Comparison of ENCODE assay signal across 21 cellular contexts in the genomic region with DNA sequence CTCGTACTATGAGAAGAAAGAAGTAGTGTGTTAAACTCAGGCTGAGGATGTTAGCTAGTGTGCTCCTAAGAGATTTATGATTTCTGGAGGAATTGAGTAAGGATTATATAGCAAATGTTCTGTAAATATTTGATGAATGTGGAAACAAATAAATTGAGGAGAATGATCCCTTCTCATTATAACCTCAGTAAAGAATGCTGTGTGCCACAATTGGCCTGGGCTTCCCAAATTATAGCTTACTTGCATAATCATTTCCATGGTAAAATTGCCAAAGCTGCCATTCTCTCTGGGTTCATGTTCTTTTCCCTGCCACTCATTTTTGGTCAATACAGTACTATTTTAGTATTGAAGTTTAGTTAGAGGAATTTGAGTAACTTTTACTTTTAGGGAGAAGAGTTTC.
"Had no signal": no experiment of that assay in that cellular context is flagged by ENCODE, and none has a peak within 500 bp of the region (broad histone marks: within the 10 kb centered on the region; RNA-seq: fewer than 3 reads in every experiment).

No MANE protein-coding gene starts in this region.

- H3K4me3 ChIP-seq: coronary artery, gastrocnemius medialis, left lung, pancreas, right lobe of liver, suprapubic skin, transverse colon, upper lobe of right lung had no signal

- H3K27ac ChIP-seq: coronary artery, gastrocnemius medialis, left lung, neutrophil, pancreas, right lobe of liver, suprapubic skin, transverse colon, upper lobe of right lung had no signal

- H3K9me3 Mint-ChIP-seq: stimulated activated naive B cell treated with anti-CD40 and anti-IgM and Interleukin-4, amounts not matched to agents 10 μg/mL and 1 μg/mL and 100 μg/mL, for 72 hours had no signal

- ATAC-seq: effector memory CD8-positive, alpha-beta T cell; gastrocnemius medialis; left lung; naive thymus-derived CD8-positive, alpha-beta T cell; pancreas; right lobe of liver; stimulated activated naive B cell treated with anti-CD40 and anti-IgM and Interleukin-4, amounts not matched to agents 10 μg/mL and 1 μg/mL and 100 μg/mL, for 72 hours; upper lobe of right lung had no signal

- DNase-seq: dermis blood vessel endothelial cell; effector memory CD8-positive, alpha-beta T cell; gastrocnemius medialis; head of caudate nucleus; kidney; left lung; mesendoderm; midbrain; naive thymus-derived CD8-positive, alpha-beta T cell; pancreas; right lobe of liver; small intestine; stimulated activated CD4-positive, alpha-beta T cell treated with anti-CD3 and anti-CD28 coated beads, Interleukin-15, amount 100 ng/mL, for 24 hours; stimulated activated CD4-positive, alpha-beta T cell treated with anti-CD3 and anti-CD28 coated beads, Interleukin-2, amount 100 ng/mL, for 48 hours; stimulated activated naive B cell treated with anti-CD40 and anti-IgM and Interleukin-4, amounts not matched to agents 10 μg/mL and 1 μg/mL and 100 μg/mL, for 72 hours; transverse colon; upper lobe of right lung had no signal

- H3K27me3 ChIP-seq: gastrocnemius medialis, left lung, neutrophil, pancreas, right lobe of liver, suprapubic skin, transverse colon, upper lobe of right lung had no signal

- H3K4me1 ChIP-seq: gastrocnemius medialis, left lung, pancreas, right lobe of liver, suprapubic skin, upper lobe of right lung had no signal

- H3K4me1 Mint-ChIP-seq: naive thymus-derived CD8-positive, alpha-beta T cell; stimulated activated naive B cell treated with anti-CD40 and anti-IgM and Interleukin-4, amounts not matched to agents 10 μg/mL and 1 μg/mL and 100 μg/mL, for 72 hours had no signal

- H3K27ac Mint-ChIP-seq: effector memory CD8-positive, alpha-beta T cell; naive thymus-derived CD8-positive, alpha-beta T cell; stimulated activated naive B cell treated with anti-CD40 and anti-IgM and Interleukin-4, amounts not matched to agents 10 μg/mL and 1 μg/mL and 100 μg/mL, for 72 hours; stimulated activated naive CD8-positive, alpha-beta T cell treated with anti-CD3 and anti-CD28 coated beads, Interleukin-15, Interleukin-2, amounts not matched to agents 100 ng/mL and 50 ng/mL, for 24 hours had no signal

- H3K36me3 Mint-ChIP-seq: naive thymus-derived CD8-positive, alpha-beta T cell; stimulated activated naive B cell treated with anti-CD40 and anti-IgM and Interleukin-4, amounts not matched to agents 10 μg/mL and 1 μg/mL and 100 μg/mL, for 72 hours had no signal

- H3K36me3 ChIP-seq: gastrocnemius medialis, left lung, neutrophil, pancreas, right lobe of liver, suprapubic skin, transverse colon, upper lobe of right lung had no signal

- H3K4me3 Mint-ChIP-seq: effector memory CD8-positive, alpha-beta T cell; naive thymus-derived CD8-positive, alpha-beta T cell; stimulated activated naive B cell treated with anti-CD40 and anti-IgM and Interleukin-4, amounts not matched to agents 10 μg/mL and 1 μg/mL and 100 μg/mL, for 72 hours; stimulated activated naive CD8-positive, alpha-beta T cell treated with anti-CD3 and anti-CD28 coated beads, Interleukin-15, Interleukin-2, amounts not matched to agents 100 ng/mL and 50 ng/mL, for 24 hours had no signal

- H3K9me3 ChIP-seq: gastrocnemius medialis, left lung, neutrophil, pancreas, right lobe of liver, suprapubic skin, transverse colon, upper lobe of right lung had no signal

- H3K27me3 Mint-ChIP-seq: effector memory CD8-positive, alpha-beta T cell; naive thymus-derived CD8-positive, alpha-beta T cell; stimulated activated naive B cell treated with anti-CD40 and anti-IgM and Interleukin-4, amounts not matched to agents 10 μg/mL and 1 μg/mL and 100 μg/mL, for 72 hours; stimulated activated naive CD8-positive, alpha-beta T cell treated with anti-CD3 and anti-CD28 coated beads, Interleukin-15, Interleukin-2, amounts not matched to agents 100 ng/mL and 50 ng/mL, for 24 hours had no signal
